In the genomic region with DNA sequence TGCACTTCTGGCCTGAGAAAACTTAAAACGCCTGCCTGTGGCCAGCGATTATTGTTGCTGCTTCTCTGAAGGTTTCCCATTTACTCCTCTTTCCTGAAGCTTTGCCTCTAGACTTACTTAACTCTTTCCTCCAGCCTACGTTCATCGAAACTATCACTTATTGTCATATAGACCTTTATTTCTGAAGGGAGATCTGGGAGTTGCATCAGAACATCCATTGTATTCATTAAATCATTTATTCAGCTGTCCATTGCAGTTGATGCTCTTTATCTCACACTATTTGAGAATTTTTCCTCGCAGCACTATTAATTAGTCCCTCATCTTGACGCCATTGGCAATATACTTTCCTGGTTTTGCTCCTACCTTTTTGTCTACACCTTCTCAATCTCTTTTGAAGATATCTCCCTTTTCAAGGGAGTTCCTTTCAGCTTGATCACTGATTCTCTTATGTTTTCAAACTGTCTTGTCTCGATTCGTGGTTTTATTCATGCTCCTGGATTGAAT, we compare ENCODE assay signal across 8 cellular contexts. TPM values are rescaled to one million over a fixed set of nuclear protein-coding genes. Genes with fewer than 3 reads are reported as not detected.
DNase-seq lines count a peak whose midpoint lies in the region; ATAC-seq and TF ChIP-seq lines count a peak whose summit lies in the region.

No MANE protein-coding gene starts in this region.

- WGBS in mammary epithelial cell (ENCODE audit: low coverage, missing lambda C conversion rate), result 29% methylated on average over 8 of the region's 8 CpGs
- 42 to 43% methylated on average over 8 of the region's 8 CpGs for WGBS in aorta, 2 donors

- BruUV-seq in mammary epithelial cell (replicated peaks; lab: Mats Ljungman, UMichigan), result TSS peak; percentile 84

- H3K79me2 ChIP-seq in mammary epithelial cell (ENCODE audit: insufficient read depth, low read length), result peaks cover 31% of the 10 kb centered on the region

- H3K4me2 ChIP-seq in mammary epithelial cell (ENCODE audit: insufficient read depth, low read depth, low read length), result peak overlapping the region; percentile 73

- CTCF ChIA-PET in mammary epithelial cell (lab: Charles Lee; ENCODE audit: low non-redundant PET), result interaction anchor here (0.6 kb wide), 1 partner anchor 14 kb away, joined by 3 read pairs; no protein-coding TSS in a partner anchor

- ATAC-seq in left ventricle myocardium superior (no peak), aorta (ENCODE audit: low FRiP score) (no peak), GM18907 (IDR thresholded peaks at IDR 0.05; ENCODE audit: unreplicated experiment) (no peak), GM21390 (IDR thresholded peaks at IDR 0.05; ENCODE audit: unreplicated experiment) (no peak)

- H3K9ac ChIP-seq in mammary epithelial cell (ENCODE audit: insufficient read depth, low read length), result no peak overlapping the region

- intact Hi-C loops in left ventricle myocardium inferior (cut with micrococcal nuclease), result no loop called here
- intact Hi-C loops in left ventricle myocardium superior (cut with micrococcal nuclease), result no loop called here
- intact Hi-C loops in mammary epithelial cell (cut with micrococcal nuclease), result no loop called here
- intact Hi-C loops in aorta (cut with DNase I), result no loop called here

- in situ Hi-C loops in mammary epithelial cell (cut with MboI; ENCODE audit: low sequenced_read_pairs in 2 of 2), result no loop called here

- no peaks in the 10 kb centered on the region for H4K20me1 ChIP-seq in mammary epithelial cell (ENCODE audit: insufficient read depth, low read length)

- H3K4me3 ChIP-seq in left ventricle myocardium inferior, result peak overlapping the region; percentile 75
- H3K4me3 ChIP-seq in mammary epithelial cell (replicated peaks in 1 of 3; ENCODE audit: insufficient read depth in 1 of 3, low read depth in 2 of 3, low read length in 3 of 3), result peak overlapping the region; percentile 40 to 75 (median 46)
- H3K4me3 ChIP-seq in mononuclear cell (ENCODE audit: low read length), result peak overlapping the region; percentile 49
- peak overlapping the region; percentile 27 to 56 for H3K4me3 ChIP-seq in aorta (ENCODE audit: low read length in 2 of 2)

- dilution Hi-C loops in mammary epithelial cell (cut with HindIII; ENCODE audit: low sequenced_read_pairs), result no loop called here

- peak overlapping the region; percentile 91 for H3K27ac ChIP-seq in left ventricle myocardium inferior (replicated peaks)
- H3K27ac ChIP-seq in mammary epithelial cell (ENCODE audit: insufficient read depth, low read depth, low read length), result peak overlapping the region; percentile 79
- no peak overlapping the region for H3K27ac ChIP-seq in aorta (ENCODE audit: low read depth in 1 of 2, low read length in 2 of 2)

- no peak for DNase-seq in left ventricle myocardium inferior
- no peak for DNase-seq in left ventricle myocardium superior
- DNase-seq in mammary epithelial cell, result no peak
- DNase-seq in aorta, result no peak
- DNase-seq in stimulated activated CD4-positive, alpha-beta T cell treated with anti-CD3 and anti-CD28 coated beads, Interleukin-2, amount 100 ng/mL, for 24 hours, result no peak

- H3K27me3 ChIP-seq in left ventricle myocardium inferior (ENCODE audit: low read depth), result peaks cover 29% of the 10 kb centered on the region
- no peaks in the 10 kb centered on the region for H3K27me3 ChIP-seq in mammary epithelial cell (ENCODE audit: insufficient read depth, low read length)
- peaks cover 33% of the 10 kb centered on the region for H3K27me3 ChIP-seq in mononuclear cell (ENCODE audit: insufficient read depth, low read length)
- no peaks in the 10 kb centered on the region for H3K27me3 ChIP-seq in aorta (ENCODE audit: control insufficient read depth in 1 of 2, insufficient read depth in 2 of 2, low read length in 1 of 2)

- H3K36me3 ChIP-seq in left ventricle myocardium inferior, result no peaks in the 10 kb centered on the region
- H3K36me3 ChIP-seq in mammary epithelial cell (ENCODE audit: insufficient read depth, low read length), result no peaks in the 10 kb centered on the region
- no peaks in the 10 kb centered on the region for H3K36me3 ChIP-seq in aorta (ENCODE audit: control insufficient read depth in 1 of 2, insufficient read depth in 2 of 2, low read length in 1 of 2)

- H3K4me1 ChIP-seq in left ventricle myocardium inferior, result peaks cover 32% of the 10 kb centered on the region
- peaks cover 3% of the 10 kb centered on the region for H3K4me1 ChIP-seq in mammary epithelial cell (ENCODE audit: insufficient read depth, low read length)
- H3K4me1 ChIP-seq in mononuclear cell (ENCODE audit: insufficient read depth, low read length), result peaks cover 6% of the 10 kb centered on the region
- no peaks in the 10 kb centered on the region for H3K4me1 ChIP-seq in aorta (ENCODE audit: control insufficient read depth in 1 of 2, insufficient read depth in 2 of 2, low read length in 2 of 2)

- H3K9me3 ChIP-seq in left ventricle myocardium inferior (replicated peaks) (peaks cover 50% of the 10 kb centered on the region), mammary epithelial cell (replicated peaks; ENCODE audit: insufficient read depth, low read length) (peaks cover 10% of the 10 kb centered on the region), mononuclear cell (ENCODE audit: low read depth, low read length) (peaks cover 30% of the 10 kb centered on the region), aorta (ENCODE audit: control insufficient read depth, low read length) (peaks cover 2% of the 10 kb centered on the region)

- H2AFZ ChIP-seq in mammary epithelial cell (ENCODE audit: low read depth, low read length), result peak overlapping the region; percentile 93

- TF ChIP-seq CTCF in left ventricle myocardium inferior (IDR thresholded peaks at IDR 0.05; ENCODE audit: borderline replicate concordance) (no peak), mammary epithelial cell (conservative IDR thresholded peaks at IDR 0.05 in 1 of 2, IDR thresholded peaks at IDR 0.05 in 1 of 2; ENCODE audit: extremely low read depth in 1 of 2, insufficient read depth in 1 of 2, low read depth in 1 of 2, low read length in 2 of 2) (no peak)

RNA-seq across cellular contexts. Expression of gene LRIF1, which starts 0.7 kb away (rescaled TPM):
- total RNA-seq in left ventricle myocardium inferior (14.9 TPM), left ventricle myocardium superior (18.0 TPM), mammary epithelial cell (10 to 100 TPM; 17.5 to 20.1 TPM), mononuclear cell (3.3 TPM), aorta (1 to 10 TPM; 6.3 to 6.7 TPM)
- polyA plus RNA-seq in mammary epithelial cell (9.8 TPM), aorta (1 to 10 TPM; 1.5 to 3.4 TPM)
- 9.0 TPM for polyA minus RNA-seq in mammary epithelial cell

Comparison
In these comparisons a context has a peak if more than half of its experiments do, and no peak if none do; other contexts are left out.
1. H3K27ac ChIP-seq: peak in left ventricle myocardium inferior (single experiment) and mammary epithelial cell (single experiment); none in aorta (0 of 2).
2. Peak in every context shown above with its lines, with median percentiles within 50 percentile points of each other: H3K4me3 ChIP-seq.